8 cellular contexts compared by ENCODE assay signal in genomic region chr1:111199881-111200801, GRCh38. TPM values are rescaled to one million over a fixed set of nuclear protein-coding genes. Genes with fewer than 3 reads are reported as not detected.
DNase-seq lines count a peak whose midpoint lies in the region; ATAC-seq, FAIRE-seq and TF ChIP-seq lines count a peak whose summit lies in the region.

Gene DENND2D, minus strand, starts transcription at chr1:111200646. Its CDS starts 187 bp downstream, at chr1:111200459.

- H3K9me3 ChIP-seq in MM.1S (replicated peaks; ENCODE audit: insufficient read depth, low read length): no peaks in the 10 kb centered on the region

- H3K36me3 ChIP-seq in MM.1S (replicated peaks; ENCODE audit: insufficient read depth, low read length): no peaks in the 10 kb centered on the region

- no peak for TF ChIP-seq CTCF in MM.1S (IDR thresholded peaks at IDR 0.05; ENCODE audit: low read length)

- peak within 1 kb of the TSS; percentile 14 to 99 (median 92) for H3K27ac ChIP-seq in skin epidermis
- H3K27ac ChIP-seq in MM.1S (ENCODE audit: low read length): no peak within 1 kb of the TSS

- intact Hi-C loops in Right ventricle myocardium inferior (cut with DNase I): no loop called here

- H3K27me3 ChIP-seq in MM.1S (replicated peaks; ENCODE audit: insufficient read depth, low read length): no peaks in the 10 kb centered on the region

- H3K4me2 ChIP-seq in MM.1S (ENCODE audit: low read depth, low read length): no peak within 1 kb of the TSS

- no peak for TF ChIP-seq POLR2A in GM12892 (IDR thresholded peaks at IDR 0.05; ENCODE audit: low read depth, low read length)

- H4K20me1 ChIP-seq in MM.1S (ENCODE audit: insufficient read depth, low read length): no peaks in the 10 kb centered on the region

- ATAC-seq in Right ventricle myocardium inferior (peak; percentile 42), HG03175 (IDR thresholded peaks at IDR 0.05; ENCODE audit: unreplicated experiment) (no peak)

- no peak within 1 kb of the TSS for H2AFZ ChIP-seq in MM.1S (ENCODE audit: low read length)

- H3F3A ChIP-seq in MM.1S (ENCODE audit: insufficient read depth, low read length): no peaks in the 10 kb centered on the region

- H3K4me3 ChIP-seq in skin epidermis (peak within 1 kb of the TSS; percentile 2 to 45 (median 34)), MM.1S (ENCODE audit: low read length) (no peak within 1 kb of the TSS)

- FAIRE-seq in GM12892 (lab: Jason Lieb, UNC): no peak

- no peaks in the 10 kb centered on the region for H3K79me2 ChIP-seq in MM.1S (ENCODE audit: low read length)

- no peak within 1 kb of the TSS for H3K9ac ChIP-seq in MM.1S (ENCODE audit: low read length)

- peaks cover 25% of the 10 kb centered on the region for H3K4me1 ChIP-seq in MM.1S (ENCODE audit: low read length)

- DNase-seq in HT-29 (ENCODE audit: low spot score) (peak; percentile 83), Right ventricle myocardium inferior (ENCODE audit: missing footprints) (peak; percentile 71), MM.1S (no peak), NCI-H226 (no peak), GM12892 (ENCODE audit: insufficient read length) (no peak)
- DNase-seq in activated CD4-positive, alpha-beta T cell treated with anti-CD3 and anti-CD28 coated beads, Interleukin-2, amount 50 U/mL, for 48 hours: peak; percentile 75 to 82

- no peaks in the 10 kb centered on the region for H3K9me2 ChIP-seq in MM.1S (replicated peaks; ENCODE audit: insufficient read depth, low read length)

RNA-seq across cellular contexts. Expression of gene DENND2D, which starts in this region (rescaled TPM):
- total RNA-seq in HT-29 (2014; rRNA removed; shearing (Covaris generic)): 81.0 and 82.1 TPM in 2 replicates
- total RNA-seq in Right ventricle myocardium inferior: 3.5 TPM
- polyA plus RNA-seq in GM12892 (2012; ENCODE audit: missing spikeins): 46.1 TPM

Comparison
In these comparisons a context has a peak if more than half of its experiments do, and no peak if none do; other contexts are left out.
1. RNA of gene DENND2D (total RNA-seq): 81.0 to 82.1 TPM in HT-29; 3.5 TPM in Right ventricle myocardium inferior (single experiment); every median in the first group is over 10 times any median in the second.
2. DNase-seq: peak in HT-29 (single experiment), activated CD4-positive, alpha-beta T cell treated with anti-CD3 and anti-CD28 coated beads, Interleukin-2, amount 50 U/mL, for 48 hours (2 of 2) and Right ventricle myocardium inferior (single experiment); none in MM.1S (single experiment), NCI-H226 (single experiment) and GM12892 (single experiment).